ENCODE assay signal across 1 cellular context in genomic region chr3:105653161-105653560, GRCh38.
TF ChIP-seq lines count a peak whose summit lies in the region.

No MANE protein-coding gene starts in this region.

TF ChIP-seq in GM23338, 12 proteins besides CTCF, POLR2A, EP300 and RAD21 (continued from another document):
- TF ChIP-seq REST (IDR thresholded peaks at IDR 0.05; ENCODE audit: unreplicated experiment), result no peak
- no peak for TF ChIP-seq STAT1 (IDR thresholded peaks at IDR 0.05; ENCODE audit: unreplicated experiment)
- TF ChIP-seq EZH2 (IDR thresholded peaks at IDR 0.05; ENCODE audit: low read depth, unreplicated experiment), result no peak
- TF ChIP-seq ZNF462 (CRISPR knock-in tag; IDR thresholded peaks at IDR 0.05), result no peak
